In genomic region chr19:49658566-49659442, GRCh38 we compare ENCODE assay signal across 17 cellular contexts. TPM values are rescaled to one million over a fixed set of nuclear protein-coding genes. Genes with fewer than 3 reads are reported as not detected.
DNase-seq lines count a peak whose midpoint lies in the region; ATAC-seq, FAIRE-seq and TF ChIP-seq lines count a peak whose summit lies in the region.
"Had no signal": no experiment of that assay in that cellular context is flagged by ENCODE, and none has a peak within 500 bp of the region (broad histone marks: within the 10 kb centered on the region; RNA-seq: fewer than 3 reads in every experiment).

No MANE protein-coding gene starts in this region.

- peak; percentile 13; the same call in 1 of the 2 replicates for TF ChIP-seq POLR2A in GM12892 (IDR thresholded peaks at IDR 0.05; ENCODE audit: low read depth, low read length)

- peaks cover 5% of the 10 kb centered on the region for H3K36me3 Mint-ChIP-seq in activated naive CD4-positive, alpha-beta T cell treated with anti-CD3 and anti-CD28 coated beads, Interleukin-2, amount 50 U/mL, for 24 hours
- H3K36me3 Mint-ChIP-seq in stimulated activated effector memory CD8-positive, alpha-beta T cell treated with anti-CD3 and anti-CD28 coated beads, Interleukin-12 subunit alpha, Interleukin-12 subunit beta, amount 100 ng/mL, for 72 hours: peaks cover 89% of the 10 kb centered on the region

- no peak for FAIRE-seq in GM12892 (lab: Jason Lieb, UNC)
- FAIRE-seq: A204.1, G401.6 had no signal

- H3K27me3 Mint-ChIP-seq in activated naive CD4-positive, alpha-beta T cell treated with anti-CD3 and anti-CD28 coated beads, Interleukin-2, amount 50 U/mL, for 24 hours: no peaks in the 10 kb centered on the region

- DNase-seq in activated naive CD4-positive, alpha-beta T cell treated with anti-CD3 and anti-CD28 coated beads, Interleukin-2, amount 50 U/mL, for 16 hours: no peak
- no peak for DNase-seq in GM12892 (ENCODE audit: insufficient read length)
- no peak for DNase-seq in effector memory CD4-positive, alpha-beta T cell
- DNase-seq in stimulated activated effector memory CD8-positive, alpha-beta T cell treated with anti-CD3 and anti-CD28 coated beads, Interleukin-12 subunit alpha, Interleukin-12 subunit beta, amount 100 ng/mL, for 72 hours (ENCODE audit: low spot score in 2 of 2): no peak
- DNase-seq in stimulated activated CD4-positive, alpha-beta T cell treated with anti-CD3 and anti-CD28 coated beads, Interleukin-2, amount 100 ng/mL, for 48 hours: no peak
- DNase-seq: DMS79 treated with DMSO at 0.1 percent for 48 hours, NCI-H187 treated with DMSO at 0.1 percent for 48 hours, NCI-H446 treated with DMSO at 0.1 percent for 48 hours, NCI-H774, PC-9 had no signal

- H3K9me3 Mint-ChIP-seq in activated naive CD4-positive, alpha-beta T cell treated with anti-CD3 and anti-CD28 coated beads, Interleukin-2, amount 50 U/mL, for 24 hours: no peaks in the 10 kb centered on the region
- H3K9me3 Mint-ChIP-seq in stimulated activated effector memory CD8-positive, alpha-beta T cell treated with anti-CD3 and anti-CD28 coated beads, Interleukin-12 subunit alpha, Interleukin-12 subunit beta, amount 100 ng/mL, for 72 hours: no peaks in the 10 kb centered on the region

- H3K27ac Mint-ChIP-seq in activated naive CD4-positive, alpha-beta T cell treated with anti-CD3 and anti-CD28 coated beads, Interleukin-2, amount 50 U/mL, for 24 hours: peak overlapping the region; percentile 65
- peak overlapping the region; percentile 61 for H3K27ac Mint-ChIP-seq in stimulated activated effector memory CD8-positive, alpha-beta T cell treated with anti-CD3 and anti-CD28 coated beads, Interleukin-12 subunit alpha, Interleukin-12 subunit beta, amount 100 ng/mL, for 72 hours

- peak overlapping the region; percentile 14 for H3K27ac ChIP-seq in effector memory CD4-positive, alpha-beta T cell (ENCODE audit: insufficient read depth, low read length, poor library complexity, severe bottlenecking)
- H3K27ac ChIP-seq: C4-2B, PC-9 had no signal

- no peaks in the 10 kb centered on the region for H3K9me3 ChIP-seq in effector memory CD4-positive, alpha-beta T cell (ENCODE audit: control insufficient read depth, low read length)
- H3K9me3 ChIP-seq: SK-N-SH had no signal

- H3K36me3 ChIP-seq in effector memory CD4-positive, alpha-beta T cell (ENCODE audit: control insufficient read depth, insufficient read depth, low read length): peaks cover 87% of the 10 kb centered on the region

- H3K4me3 ChIP-seq in effector memory CD4-positive, alpha-beta T cell (ENCODE audit: insufficient read depth, low read depth, low read length, poor library complexity, severe bottlenecking): no peak overlapping the region
- H3K4me3 ChIP-seq: PC-9 had no signal

- no peak overlapping the region for H3K4me3 Mint-ChIP-seq in activated naive CD4-positive, alpha-beta T cell treated with anti-CD3 and anti-CD28 coated beads, Interleukin-2, amount 50 U/mL, for 24 hours
- no peak overlapping the region for H3K4me3 Mint-ChIP-seq in stimulated activated effector memory CD8-positive, alpha-beta T cell treated with anti-CD3 and anti-CD28 coated beads, Interleukin-12 subunit alpha, Interleukin-12 subunit beta, amount 100 ng/mL, for 72 hours

- peaks cover 15% of the 10 kb centered on the region for H3K4me1 ChIP-seq in effector memory CD4-positive, alpha-beta T cell (ENCODE audit: control insufficient read depth, insufficient read depth, low read length, poor library complexity, severe bottlenecking)

- H3K27me3 ChIP-seq in effector memory CD4-positive, alpha-beta T cell (replicated peaks; ENCODE audit: control insufficient read depth, insufficient read depth, low read length, poor library complexity, severe bottlenecking): no peaks in the 10 kb centered on the region

- peaks cover 21% of the 10 kb centered on the region for H3K4me1 Mint-ChIP-seq in activated naive CD4-positive, alpha-beta T cell treated with anti-CD3 and anti-CD28 coated beads, Interleukin-2, amount 50 U/mL, for 24 hours
- H3K4me1 Mint-ChIP-seq in stimulated activated effector memory CD8-positive, alpha-beta T cell treated with anti-CD3 and anti-CD28 coated beads, Interleukin-12 subunit alpha, Interleukin-12 subunit beta, amount 100 ng/mL, for 72 hours: peaks cover 16% of the 10 kb centered on the region

- ATAC-seq in stimulated activated effector memory CD8-positive, alpha-beta T cell treated with anti-CD3 and anti-CD28 coated beads, Interleukin-12 subunit alpha, Interleukin-12 subunit beta, amount 100 ng/mL, for 72 hours: no peak
- ATAC-seq in HG03439 (IDR thresholded peaks at IDR 0.05; ENCODE audit: unreplicated experiment) (no peak), GM21619 (IDR thresholded peaks at IDR 0.05; ENCODE audit: unreplicated experiment) (no peak)

RNA-seq across cellular contexts. Expression of gene IRF3, which starts 6.9 kb away (rescaled TPM):
- polyA plus RNA-seq in GM12892 (2012; ENCODE audit: missing spikeins): 61.7 TPM

RNA-seq across cellular contexts. Expression of gene BCL2L12, which starts 6.9 kb away (rescaled TPM):
- 35.2 TPM for polyA plus RNA-seq in GM12892 (2012; ENCODE audit: missing spikeins)

RNA-seq across cellular contexts. Expression of gene SCAF1, which starts 16.8 kb away (rescaled TPM):
- polyA plus RNA-seq in GM12892 (2012; ENCODE audit: missing spikeins): 13.1 TPM

RNA-seq across cellular contexts. Expression of gene PRMT1, which starts 18.3 kb away (rescaled TPM):
- polyA plus RNA-seq in GM12892 (2012; ENCODE audit: missing spikeins): 253 TPM

RNA-seq across cellular contexts. Expression of gene RRAS, which starts 18.9 kb away (rescaled TPM):
- 4.0 TPM for polyA plus RNA-seq in GM12892 (2012; ENCODE audit: missing spikeins)
